ENCODE assay signal across 9 cellular contexts in genomic region chr17:77478899-77479298, GRCh38.
DNase-seq lines count a peak whose midpoint lies in the region; ATAC-seq and TF ChIP-seq lines count a peak whose summit lies in the region.
"Had no signal": no experiment of that assay in that cellular context is flagged by ENCODE, and none has a peak within 500 bp of the region (broad histone marks: within the 10 kb centered on the region; RNA-seq: fewer than 3 reads in every experiment).

No MANE protein-coding gene starts in this region.

- H3K79me2 ChIP-seq in GM23248 (ENCODE audit: insufficient read depth), result peaks cover 90% of the 10 kb centered on the region
- H3K79me2 ChIP-seq in osteoblast (ENCODE audit: insufficient read depth, low read length), result peaks cover 95% of the 10 kb centered on the region

- peak; percentile 40 for TF ChIP-seq EP300 in esophagus muscularis mucosa (IDR thresholded peaks at IDR 0.05)

- H3K9me3 ChIP-seq in GM23248 (ENCODE audit: low read depth) (no peaks in the 10 kb centered on the region), NT2/D1 (ENCODE audit: insufficient read depth, low read length) (no peaks in the 10 kb centered on the region), esophagus muscularis mucosa (no peaks in the 10 kb centered on the region), prostate gland (no peaks in the 10 kb centered on the region), osteoblast (ENCODE audit: low read depth, low read length) (no peaks in the 10 kb centered on the region)
- H3K9me3 ChIP-seq: spleen had no signal

- H3K4me1 ChIP-seq in GM23248 (ENCODE audit: insufficient read depth) (peaks cover 44% of the 10 kb centered on the region), NT2/D1 (ENCODE audit: insufficient read depth, insufficient read length) (peaks cover 59% of the 10 kb centered on the region), esophagus muscularis mucosa (peaks cover 70 to 100% (median 99%) of the 10 kb centered on the region in 4 donors), prostate gland (replicated peaks) (peaks cover 34% of the 10 kb centered on the region), osteoblast (ENCODE audit: insufficient read depth, low read length) (peaks cover 42% of the 10 kb centered on the region)

- TF ChIP-seq POLR2A in esophagus muscularis mucosa (IDR thresholded peaks at IDR 0.05; ENCODE audit: low read depth), result no peak
- TF ChIP-seq POLR2A in prostate gland (IDR thresholded peaks at IDR 0.05), result no peak

- peak overlapping the region; percentile 89; the same call in 1 of the 2 replicates for H3K27ac ChIP-seq in GM23248
- H3K27ac ChIP-seq in esophagus muscularis mucosa (replicated peaks in 1 of 4), result peak overlapping the region; percentile 89 to 94 (median 92)
- peak overlapping the region; percentile 65 to 74 for H3K27ac ChIP-seq in prostate gland
- no peak overlapping the region for H3K27ac ChIP-seq in osteoblast (ENCODE audit: low read depth, low read length)

- H4K20me1 ChIP-seq in GM23248 (ENCODE audit: insufficient read depth), result peaks cover 35% of the 10 kb centered on the region
- H4K20me1 ChIP-seq in osteoblast (ENCODE audit: insufficient read depth, low read length), result peaks cover 93% of the 10 kb centered on the region

- DNase-seq in GM23248 (no peak), NT2/D1 (ENCODE audit: low read depth, low spot score) (no peak), esophagus muscularis mucosa (ENCODE audit: extremely low spot score) (no peak), prostate gland (ENCODE audit: low spot score) (peak; percentile 48), OCI-M2 (lab: John Stamatoyannopoulos, UW; ENCODE audit: unreplicated experiment) (no peak), osteoblast (ENCODE audit: insufficient read length, low spot score, missing footprints) (no peak)
- DNase-seq: midbrain, spleen had no signal

- H3K27me3 ChIP-seq in GM23248 (replicated peaks; ENCODE audit: insufficient read depth) (no peaks in the 10 kb centered on the region), NT2/D1 (ENCODE audit: insufficient read depth, insufficient read length) (no peaks in the 10 kb centered on the region), esophagus muscularis mucosa (no peaks in the 10 kb centered on the region), prostate gland (replicated peaks; ENCODE audit: insufficient read depth) (no peaks in the 10 kb centered on the region), osteoblast (ENCODE audit: insufficient read depth, low read length) (no peaks in the 10 kb centered on the region)
- H3K27me3 ChIP-seq: spleen had no signal

- 52 to 54% methylated on average over 11 of the region's 11 CpGs for WGBS in GM23248 (ENCODE audit: low coverage in 1 of 2, low lambda C conversion rate in 2 of 2, missing lambda C conversion rate in 2 of 2), 2 experiments
- WGBS in esophagus muscularis mucosa, result 75% methylated on average over 11 of the region's 11 CpGs
- WGBS in prostate gland, result 39% methylated on average over 11 of the region's 11 CpGs

- in situ Hi-C loops in GM23248 (cut with MboI), result no loop called here

- ATAC-seq in HG02970 (IDR thresholded peaks at IDR 0.05; ENCODE audit: low FRiP score, unreplicated experiment), result no peak

- H3K36me3 ChIP-seq in GM23248 (ENCODE audit: low read depth) (no peaks in the 10 kb centered on the region), NT2/D1 (ENCODE audit: insufficient read depth, insufficient read length, low read length) (peaks cover 63% of the 10 kb centered on the region), esophagus muscularis mucosa (peaks cover 11 to 25% (median 22%) of the 10 kb centered on the region in 4 donors), prostate gland (peaks cover 0 to 13% of the 10 kb centered on the region in 2 donors), osteoblast (ENCODE audit: insufficient read depth, low read length) (peaks cover 24% of the 10 kb centered on the region)

- TF ChIP-seq CTCF in esophagus muscularis mucosa (IDR thresholded peaks at IDR 0.05) (no peak), prostate gland (IDR thresholded peaks at IDR 0.05) (no peak), osteoblast (IDR thresholded peaks at IDR 0.05; ENCODE audit: extremely low read depth, low read depth, low read length) (no peak)

- no peak overlapping the region for H2AFZ ChIP-seq in GM23248
- H2AFZ ChIP-seq in osteoblast (ENCODE audit: low read length), result no peak overlapping the region

- H3K9me2 ChIP-seq in GM23248 (ENCODE audit: insufficient read depth), result no peaks in the 10 kb centered on the region

- peaks cover 52% of the 10 kb centered on the region for H3F3A ChIP-seq in GM23248 (ENCODE audit: insufficient read depth)

- H3K4me2 ChIP-seq in GM23248 (ENCODE audit: unreplicated experiment) (no peak overlapping the region), osteoblast (ENCODE audit: insufficient read depth, low read length) (no peak overlapping the region)

- no peak overlapping the region for H3K4me3 ChIP-seq in GM23248
- no peak overlapping the region for H3K4me3 ChIP-seq in NT2/D1 (ENCODE audit: insufficient read length, low read depth)
- H3K4me3 ChIP-seq in esophagus muscularis mucosa, result no peak overlapping the region
- no peak overlapping the region for H3K4me3 ChIP-seq in prostate gland
- no peak overlapping the region for H3K4me3 ChIP-seq in osteoblast (ENCODE audit: insufficient read depth, low read length)
- H3K4me3 ChIP-seq: spleen had no signal

- H3K9ac ChIP-seq in GM23248 (no peak overlapping the region), NT2/D1 (ENCODE audit: insufficient read length, low read depth) (peak overlapping the region; percentile 8)

- intact Hi-C loops in esophagus muscularis mucosa (cut with DNase I), result no loop called here
- intact Hi-C loops in prostate gland (cut with DNase I), result loop anchor here (5.0 kb wide), 1 partner anchor 52 kb away; no protein-coding TSS in a partner anchor
